In genomic region chr1:169483500-169483966, GRCh38 we compare ENCODE assay signal across 8 cellular contexts. TPM values are rescaled to one million over a fixed set of nuclear protein-coding genes. Genes with fewer than 3 reads are reported as not detected.
DNase-seq lines count a peak whose midpoint lies in the region; ATAC-seq, FAIRE-seq and TF ChIP-seq lines count a peak whose summit lies in the region.

No MANE protein-coding gene starts in this region.

- no peaks in the 10 kb centered on the region for H3K36me3 ChIP-seq in H1 (ENCODE audit: control insufficient read depth in 2 of 4, insufficient read depth in 4 of 4, low read length in 3 of 4)
- no peaks in the 10 kb centered on the region for H3K36me3 ChIP-seq in neural cell (ENCODE audit: insufficient read depth, low read length)

- H3K27me3 ChIP-seq in H1 (replicated peaks in 1 of 4; ENCODE audit: control insufficient read depth in 3 of 4, extremely low read depth in 1 of 4, insufficient read depth in 3 of 4, low read length in 3 of 4) (no peaks in the 10 kb centered on the region), neural cell (ENCODE audit: insufficient read depth, low read depth, low read length) (no peaks in the 10 kb centered on the region)

- H3K18ac ChIP-seq in H1 (ENCODE audit: extremely low read depth, low read length): no peak overlapping the region

- no peak overlapping the region for H2AK5ac ChIP-seq in H1 (ENCODE audit: low read depth, low read length)

- H4K20me1 ChIP-seq in H1 (replicated peaks in 1 of 2; ENCODE audit: control insufficient read depth in 1 of 2, insufficient read depth in 2 of 2, low read length in 2 of 2) (peaks cover 0 to 8% of the 10 kb centered on the region in 2 experiments), neural cell (ENCODE audit: insufficient read depth) (no peaks in the 10 kb centered on the region)

- no peak overlapping the region for H3K14ac ChIP-seq in H1 (ENCODE audit: insufficient read length)

- H3K4ac ChIP-seq in H1 (replicated peaks; ENCODE audit: insufficient read length, low read depth, low read length): no peak overlapping the region

- no peak overlapping the region for H2BK120ac ChIP-seq in H1 (replicated peaks; ENCODE audit: low read depth, low read length)

- peaks cover 43% of the 10 kb centered on the region for H3K4me1 Mint-ChIP-seq in activated CD8-positive, alpha-beta memory T cell treated with anti-CD3 and anti-CD28 coated beads, Interleukin-2, amount 10 ng/mL, durations not matched to agents 7 days and 5 days

- H2BK5ac ChIP-seq in H1 (ENCODE audit: low read depth, low read length): no peak overlapping the region

- peaks cover 2% of the 10 kb centered on the region for H3F3A ChIP-seq in neural cell (ENCODE audit: insufficient read depth, low read length, poor library complexity, severe bottlenecking)

- H3K27ac ChIP-seq in H1 (ENCODE audit: low read depth, low read length): no peak overlapping the region
- H3K27ac ChIP-seq in neural cell (ENCODE audit: low read length): no peak overlapping the region

- H3K27me3 Mint-ChIP-seq in activated CD8-positive, alpha-beta memory T cell treated with anti-CD3 and anti-CD28 coated beads, Interleukin-2, amount 10 ng/mL, durations not matched to agents 7 days and 5 days: no peaks in the 10 kb centered on the region

- TF ChIP-seq POLR2A in H1 (IDR thresholded peaks at IDR 0.05; ENCODE audit: control extremely low read depth in 1 of 2, low read depth in 2 of 2, low read length in 2 of 2): no peak

- no peaks in the 10 kb centered on the region for H3K9me2 ChIP-seq in neural cell (ENCODE audit: insufficient read depth, low read length)

- H3K23me2 ChIP-seq in H1 (ENCODE audit: low read depth, low read length): peaks cover 12% of the 10 kb centered on the region

- peak overlapping the region; percentile 88 to 94 for H3K4me2 ChIP-seq in H1 (ENCODE audit: insufficient read depth in 1 of 2, low read depth in 2 of 2, low read length in 2 of 2)
- peak overlapping the region; percentile 95 for H3K4me2 ChIP-seq in neural cell (ENCODE audit: low read length)

- FAIRE-seq in H1 (lab: Jason Lieb, UNC) (no peak), HTR-8/SVneo (lab: Jason Lieb, UNC) (no peak)

- H4K91ac ChIP-seq in H1 (replicated peaks; ENCODE audit: insufficient read length, low read length): peak overlapping the region; percentile 7

- no peak overlapping the region for H3K27ac Mint-ChIP-seq in activated CD8-positive, alpha-beta memory T cell treated with anti-CD3 and anti-CD28 coated beads, Interleukin-2, amount 10 ng/mL, durations not matched to agents 7 days and 5 days

- no peak overlapping the region for H4K5ac ChIP-seq in H1 (ENCODE audit: insufficient read length, low read depth, low read length)

- H3K79me2 ChIP-seq in H1 (ENCODE audit: control insufficient read depth in 1 of 2, insufficient read depth in 2 of 2, low read length in 2 of 2) (peaks cover 10 to 65% of the 10 kb centered on the region in 2 experiments; a peak in 3 of 4 replicates), neural cell (replicated peaks; ENCODE audit: insufficient read depth, low read length) (peaks cover 23% of the 10 kb centered on the region)

- peaks cover 0 to 30% (median 15%) of the 10 kb centered on the region in 4 experiments; a peak in 5 of 7 replicates for H3K4me1 ChIP-seq in H1 (replicated peaks in 1 of 4; ENCODE audit: control insufficient read depth in 3 of 4, insufficient read depth in 4 of 4, low read length in 3 of 4)

- peaks cover 6% of the 10 kb centered on the region for H3K36me3 Mint-ChIP-seq in activated CD8-positive, alpha-beta memory T cell treated with anti-CD3 and anti-CD28 coated beads, Interleukin-2, amount 10 ng/mL, durations not matched to agents 7 days and 5 days

- ATAC-seq in GM19397 (IDR thresholded peaks at IDR 0.05; ENCODE audit: unreplicated experiment): no peak
- no peak for ATAC-seq in activated CD8-positive, alpha-beta memory T cell treated with anti-CD3 and anti-CD28 coated beads, Interleukin-2, amount 10 ng/mL, durations not matched to agents 7 days and 5 days

- no peak overlapping the region for H2BK15ac ChIP-seq in H1 (ENCODE audit: low read length)

- WGBS in H1 (ENCODE audit: extremely low coverage in 1 of 2, insufficient coverage in 1 of 2, insufficient read length in 1 of 2, insufficient replicate concordance in 2 of 2, low coverage in 1 of 2, low lambda C conversion rate in 2 of 2, missing lambda C conversion rate in 1 of 2), 2 experiments: 69% methylated on average over 5 of the region's 5 CpGs; no CpG with 5 or more reads in 1 of the 2 experiments

- no peak overlapping the region for H3K56ac ChIP-seq in H1 (replicated peaks; ENCODE audit: insufficient read length, low read depth, low read length)

- H3K9me3 ChIP-seq in H1 (ENCODE audit: insufficient read depth in 2 of 2, low read depth in 1 of 2, low read length in 1 of 2) (no peaks in the 10 kb centered on the region), neural cell (ENCODE audit: low read length) (no peaks in the 10 kb centered on the region)

- H2AFZ ChIP-seq in H1 (ENCODE audit: low read length) (no peak overlapping the region), neural cell (ENCODE audit: low read depth, low read length) (no peak overlapping the region)

- TF ChIP-seq EP300 in H1 (IDR thresholded peaks at IDR 0.05; ENCODE audit: borderline replicate concordance in 1 of 2, low read depth in 2 of 2, low read length in 2 of 2): no peak
- TF ChIP-seq EP300 in neural cell (conservative IDR thresholded peaks at IDR 0.05; ENCODE audit: poor library complexity, severe bottlenecking): no peak

- H3K23ac ChIP-seq in H1 (ENCODE audit: insufficient read length): no peak overlapping the region

- H4K8ac ChIP-seq in H1 (ENCODE audit: extremely low read depth, insufficient read depth, low read length): no peak overlapping the region

- TF ChIP-seq CTCF in H1 (IDR thresholded peaks at IDR 0.05; ENCODE audit: control extremely low read depth in 1 of 3, insufficient read depth in 1 of 3, low read depth in 1 of 3, low read length in 3 of 3): no peak
- no peak for TF ChIP-seq CTCF in neural cell (IDR thresholded peaks at IDR 0.05; ENCODE audit: poor library complexity, severe bottlenecking)

- no peaks in the 10 kb centered on the region for H3K9me3 Mint-ChIP-seq in activated CD8-positive, alpha-beta memory T cell treated with anti-CD3 and anti-CD28 coated beads, Interleukin-2, amount 10 ng/mL, durations not matched to agents 7 days and 5 days (ENCODE audit: low read depth)

- H2BK12ac ChIP-seq in H1 (ENCODE audit: low read depth, low read length): no peak overlapping the region

- POLR2A ChIA-PET in H1 (lab: Charles Lee; ENCODE audit: partially characterized antibody): interaction anchor here (1.0 kb wide), 1 partner anchor 22 kb away, joined by 6 read pairs; no protein-coding TSS in a partner anchor

- CTCF ChIA-PET in H1 (lab: Charles Lee; ENCODE audit: partially characterized antibody): interaction anchor here (0.9 to 1.5 kb wide), 3 partner anchors 11 to 14 kb away, joined by 3 to 5 read pairs (median 4); no protein-coding TSS in a partner anchor
- CTCF ChIA-PET in activated CD8-positive, alpha-beta memory T cell treated with anti-CD3 and anti-CD28 coated beads, Interleukin-2, amount 10 ng/mL, durations not matched to agents 7 days and 5 days (lab: Charles Lee): no interaction called here

- H3K4me3 ChIP-seq in H1 (ENCODE audit: extremely low read depth in 1 of 4, insufficient read depth in 2 of 4, low read depth in 3 of 4, low read length in 4 of 4) (peak overlapping the region in 2 of 4 experiments; percentile 84 to 91; a peak in 3 of 8 replicates), neural cell (ENCODE audit: low read length) (peak overlapping the region; percentile 92)

- H3K79me1 ChIP-seq in H1 (ENCODE audit: low read depth, low read length): peaks cover 9% of the 10 kb centered on the region

- peak; percentile 47 for DNase-seq in DMS79 treated with DMSO at 0.1 percent for 48 hours (lab: John Stamatoyannopoulos, UW)
- DNase-seq in NCI-H510A (lab: John Stamatoyannopoulos, UW): peak; percentile 22
- no peak for DNase-seq in H1 (ENCODE audit: low read depth in 1 of 2, low spot score in 2 of 2)
- no peak for DNase-seq in activated CD8-positive, alpha-beta memory T cell treated with anti-CD3 and anti-CD28 coated beads, Interleukin-2, amount 10 ng/mL, durations not matched to agents 7 days and 5 days
- DNase-seq in HTR-8/SVneo (ENCODE audit: insufficient read length, low spot score): no peak
- no peak for DNase-seq in activated CD8-positive, alpha-beta memory T cell treated with anti-CD3 and anti-CD28 coated beads for 24 hours

- H2BK20ac ChIP-seq in H1 (ENCODE audit: low read length): no peak overlapping the region

- TF ChIP-seq RAD21 in H1 (IDR thresholded peaks at IDR 0.05 in 1 of 2, conservative IDR thresholded peaks at IDR 0.05 in 1 of 2; ENCODE audit: low read depth in 2 of 2, low read length in 2 of 2) (no peak), neural cell (conservative IDR thresholded peaks at IDR 0.05) (no peak)

- no peak overlapping the region for H3K4me3 Mint-ChIP-seq in activated CD8-positive, alpha-beta memory T cell treated with anti-CD3 and anti-CD28 coated beads, Interleukin-2, amount 10 ng/mL, durations not matched to agents 7 days and 5 days

- no peak overlapping the region for H3K9ac ChIP-seq in H1 (replicated peaks in 1 of 4; ENCODE audit: extremely low read depth in 1 of 4, low read depth in 3 of 4, low read length in 3 of 4)
- no peak overlapping the region for H3K9ac ChIP-seq in neural cell (ENCODE audit: low read length)

RNA-seq across cellular contexts. Expression of gene SLC19A2, which starts 2.2 kb away (rescaled TPM):
- 22.5 and 23.2 TPM in 2 replicates for total RNA-seq in H1 (2021; fragmentation: NEBNext Ultra II Directional; extraction: Animal tissue kit (Norgen Biotek cat#: 25700))
- 18.4 and 21.2 TPM in 2 replicates for polyA plus RNA-seq in H1 (2011; rRNA removed)
- 19.7 TPM for polyA plus RNA-seq in H1 (2011; cell fraction: cytosol; rRNA removed)
- polyA plus RNA-seq in H1 (2011; cell fraction: nucleus; rRNA removed): 13.0 TPM
- 8.7 to 14.7 TPM (median 11.7 TPM) in 4 replicates for polyA plus RNA-seq in H1 (2012, experiment 1 of 2)
- 2.7 TPM for polyA plus RNA-seq in H1 (2012, experiment 2 of 2)
- polyA plus RNA-seq in H1 (2013, experiment 1 of 2): 24.8 TPM
- 30.6 TPM for polyA plus RNA-seq in H1 (2013, experiment 2 of 2)
- 38.0 and 48.9 TPM in 2 replicates for polyA minus RNA-seq in H1 (2011; rRNA and poly(A)+ RNA removed)
- 15.7 TPM for polyA minus RNA-seq in H1 (2011; cell fraction: cytosol; rRNA and poly(A)+ RNA removed)
- polyA minus RNA-seq in H1 (2011; cell fraction: nucleus; rRNA and poly(A)+ RNA removed): 23.6 TPM
- polyA plus RNA-seq in neural cell: 45.8 and 46.3 TPM in 2 replicates
- 43.8 and 46.1 TPM in 2 replicates for polyA minus RNA-seq in neural cell
- total RNA-seq in activated CD8-positive, alpha-beta memory T cell treated with anti-CD3 and anti-CD28 coated beads, Interleukin-2, amount 10 ng/mL, durations not matched to agents 7 days and 5 days: 1 to 10 TPM; 5.0 to 7.8 TPM

RNA-seq across cellular contexts. Expression of gene CCDC181, which starts 56.3 kb away (rescaled TPM):
- total RNA-seq in H1 (2021; fragmentation: NEBNext Ultra II Directional; extraction: Animal tissue kit (Norgen Biotek cat#: 25700)): 2.4 and 3.7 TPM in 2 replicates
- polyA plus RNA-seq in H1 (2011; rRNA removed) (0.39 and 1.2 TPM in 2 replicates), neural cell (11.2 and 14.7 TPM in 2 replicates)
- 1.9 TPM for polyA plus RNA-seq in H1 (2011; cell fraction: cytosol; rRNA removed)
- polyA plus RNA-seq in H1 (2011; cell fraction: nucleus; rRNA removed): 1.2 TPM
- 2.7 to 5.5 TPM (median 2.9 TPM) in 4 replicates for polyA plus RNA-seq in H1 (2012, experiment 1 of 2)
- polyA plus RNA-seq in H1 (2012, experiment 2 of 2): 0.33 TPM
- polyA plus RNA-seq in H1 (2013, experiment 1 of 2): 5.6 TPM
- polyA plus RNA-seq in H1 (2013, experiment 2 of 2): 5.6 TPM
- 0.54 and 1.00 TPM in 2 replicates for polyA minus RNA-seq in H1 (2011; rRNA and poly(A)+ RNA removed)
- polyA minus RNA-seq in H1 (2011; cell fraction: cytosol; rRNA and poly(A)+ RNA removed): 1.2 TPM
- polyA minus RNA-seq in H1 (2011; cell fraction: nucleus; rRNA and poly(A)+ RNA removed): 3.6 TPM
- 7.5 and 11.7 TPM in 2 replicates for polyA minus RNA-seq in neural cell
- total RNA-seq in activated CD8-positive, alpha-beta memory T cell treated with anti-CD3 and anti-CD28 coated beads, Interleukin-2, amount 10 ng/mL, durations not matched to agents 7 days and 5 days: under 1 TPM in 1 of 2 experiments, not detected in 1; 0.19 TPM

Comparison
In these comparisons a context has a peak if more than half of its experiments do, and no peak if none do; other contexts are left out.
1. DNase-seq: peak in DMS79 treated with DMSO at 0.1 percent for 48 hours (single experiment) and NCI-H510A (single experiment); none in H1 (0 of 2), activated CD8-positive, alpha-beta memory T cell treated with anti-CD3 and anti-CD28 coated beads, Interleukin-2, amount 10 ng/mL, durations not matched to agents 7 days and 5 days (single experiment), HTR-8/SVneo (single experiment) and activated CD8-positive, alpha-beta memory T cell treated with anti-CD3 and anti-CD28 coated beads for 24 hours (single experiment).